Comparison of ENCODE assay signal across 9 cellular contexts in genomic region chr10:95394161-95394880, GRCh38.
DNase-seq lines count a peak whose midpoint lies in the region; ATAC-seq and TF ChIP-seq lines count a peak whose summit lies in the region.
"Had no signal": no experiment of that assay in that cellular context is flagged by ENCODE, and none has a peak within 500 bp of the region (broad histone marks: within the 10 kb centered on the region; RNA-seq: fewer than 3 reads in every experiment).

No MANE protein-coding gene starts in this region.

- intact Hi-C loops in dorsolateral prefrontal cortex (cut with DNase I), result no loop called here

- H3K27ac ChIP-seq in dorsolateral prefrontal cortex, result peak overlapping the region in 55 of 59 donors; percentile 22 to 92 (median 74)

- in situ Hi-C loops in ACHN (cut with HindIII; ENCODE audit: low pct_ligation_motif_present, low pct_unique_long_range_greater_than_20kb, low sequenced_read_pairs), result no loop called here

- TF ChIP-seq CTCF in dorsolateral prefrontal cortex (IDR thresholded peaks at IDR 0.05 in 54 of 56, conservative IDR thresholded peaks at IDR 0.05 in 2 of 56; ENCODE audit: low read depth in 1 of 56, partially characterized antibody in 56 of 56), result no peak

- peak; percentile 65 for ATAC-seq in GM19023 (IDR thresholded peaks at IDR 0.05; ENCODE audit: unreplicated experiment)
- ATAC-seq in HG03575 (IDR thresholded peaks at IDR 0.05; ENCODE audit: extremely low read depth, insufficient number of reproducible peaks, low FRiP score, unreplicated experiment), result peak; percentile 36

- DNase-seq in ACHN (peak; percentile 44), dorsolateral prefrontal cortex (peak in 2 of 10 donors; percentile 54 to 61), middle frontal gyrus (ENCODE audit: extremely low spot score, low spot score) (no peak), medulla oblongata (ENCODE audit: extremely low spot score) (no peak), NCI-H2227 treated with DMSO at 0.1 percent for 48 hours (lab: John Stamatoyannopoulos, UW) (no peak)
- no peak for DNase-seq in stimulated activated naive CD4-positive, alpha-beta T cell treated with Interleukin-2 at 50 U/mL for 16 hours (lab: John Stamatoyannopoulos, UW)
- DNase-seq: NCI-H510A had no signal

- H3K27me3 ChIP-seq in dorsolateral prefrontal cortex, result no peaks in the 10 kb centered on the region

- H3K4me3 ChIP-seq in dorsolateral prefrontal cortex, result no peak overlapping the region
